ENCODE assay signal across 8 cellular contexts in genomic region chr1:161132410-161133219, GRCh38. TPM values are rescaled to one million over a fixed set of nuclear protein-coding genes. Genes with fewer than 3 reads are reported as not detected.
DNase-seq lines count a peak whose midpoint lies in the region; ATAC-seq and TF ChIP-seq lines count a peak whose summit lies in the region.

Gene DEDD, minus strand, starts transcription at chr1:161132667. Its CDS starts 8,205 bp downstream, at chr1:161124462.

- POLR2A ChIA-PET in naive thymus-derived CD8-positive, alpha-beta T cell (lab: Charles Lee) = interaction anchor here (0.6 to 3.5 kb wide), 27 partner anchors 8 to 336 kb away, joined by 3 to 26 read pairs (median 5); partner anchors contain the start of genes ARHGAP30, F11R, LY9 and NDUFS2

- H3K9me2 ChIP-seq in GM23338 (ENCODE audit: insufficient read depth) = no peaks in the 10 kb centered on the region; the same call in 1 of the 2 replicates

- H2AFZ ChIP-seq in GM23338 = peak within 1 kb of the TSS; percentile 87
- H2AFZ ChIP-seq in fibroblast of lung (ENCODE audit: low read length) = peak within 1 kb of the TSS; percentile 90

- H3K27me3 ChIP-seq in GM23338 (ENCODE audit: insufficient read depth) = no peaks in the 10 kb centered on the region
- H3K27me3 ChIP-seq in fibroblast of lung (ENCODE audit: control insufficient read depth, insufficient read depth, low read length) = no peaks in the 10 kb centered on the region

- H3F3A ChIP-seq in GM23338 (replicated peaks; ENCODE audit: low read depth) = peaks cover 19% of the 10 kb centered on the region

- peaks cover 16% of the 10 kb centered on the region for H3K36me3 Mint-ChIP-seq in GM23338 (ENCODE audit: low read depth)
- H3K36me3 Mint-ChIP-seq in naive thymus-derived CD8-positive, alpha-beta T cell = peaks cover 0 to 16% (median 0%) of the 10 kb centered on the region in 3 donors

- H3K4me1 ChIP-seq in GM23338 (ENCODE audit: insufficient read depth) (peaks cover 29% of the 10 kb centered on the region), fibroblast of lung (ENCODE audit: control insufficient read depth, extremely low read depth, insufficient read depth, low read length) (peaks cover 3% of the 10 kb centered on the region)

- H3K4me1 Mint-ChIP-seq in GM23338 = peaks cover 23% of the 10 kb centered on the region
- peaks cover 33 to 62% (median 55%) of the 10 kb centered on the region in 4 donors for H3K4me1 Mint-ChIP-seq in naive thymus-derived CD8-positive, alpha-beta T cell

- H3K27ac ChIP-seq in GM23338 (ENCODE audit: low read depth) = peak within 1 kb of the TSS; percentile 97
- H3K27ac ChIP-seq in fibroblast of lung (ENCODE audit: insufficient read depth, low read length) = peak within 1 kb of the TSS; percentile 83

- DNase-seq in EH (ENCODE audit: low read depth) (peak; percentile 98), GM23338 (ENCODE audit: low spot score) (peak; percentile 97), LHCN-M2 (ENCODE audit: low read depth) (peak; percentile 97), RPMI8226 (peak; percentile 95), fibroblast of lung (ENCODE audit: low read depth in 2 of 2) (peak; percentile 96 to 97)
- DNase-seq in activated T-helper 1 cell treated with anti-CD3 and anti-CD28 coated beads, Interleukin-2, amount 50 U/mL, for 16 hours (ENCODE audit: low read depth in 1 of 2, low spot score in 1 of 2) = peak; percentile 68 to 85
- peak; percentile 74 to 95 (median 88) for DNase-seq in naive thymus-derived CD8-positive, alpha-beta T cell
- peak; percentile 92 for DNase-seq in stimulated activated naive CD4-positive, alpha-beta T cell treated with Interleukin-2 at 50 U/mL for 16 hours (lab: John Stamatoyannopoulos, UW)

- H3K79me2 ChIP-seq in GM23338 (replicated peaks; ENCODE audit: insufficient read depth) (peaks cover 69% of the 10 kb centered on the region), fibroblast of lung (ENCODE audit: control insufficient read depth, insufficient read depth, low read length) (peaks cover 46% of the 10 kb centered on the region)

- peak; percentile 88 for ATAC-seq in GM23338
- peak; percentile 95 for ATAC-seq in naive thymus-derived CD8-positive, alpha-beta T cell

- H3K4me3 ChIP-seq in GM23338 (peak within 1 kb of the TSS; percentile 77), fibroblast of lung (replicated peaks in 1 of 4; ENCODE audit: control extremely low read depth in 1 of 4, insufficient read depth in 1 of 4, low read depth in 3 of 4, low read length in 4 of 4) (peak within 1 kb of the TSS; percentile 84 to 99 (median 94))

- H3K9me3 Mint-ChIP-seq in GM23338 = no peaks in the 10 kb centered on the region
- H3K9me3 Mint-ChIP-seq in naive thymus-derived CD8-positive, alpha-beta T cell = no peaks in the 10 kb centered on the region

- H3K4me2 ChIP-seq in GM23338 = peak within 1 kb of the TSS; percentile 87
- H3K4me2 ChIP-seq in fibroblast of lung (ENCODE audit: extremely low read depth, insufficient read depth, low read length) = peak within 1 kb of the TSS; percentile 86

- H3K27ac Mint-ChIP-seq in GM23338 = peak within 1 kb of the TSS; percentile 97
- H3K27ac Mint-ChIP-seq in naive thymus-derived CD8-positive, alpha-beta T cell = peak within 1 kb of the TSS in 2 of 10 donors; percentile 92 to 96

- H3K27me3 Mint-ChIP-seq in GM23338 (ENCODE audit: insufficient read depth, low read depth, poor library complexity) = peaks cover 3% of the 10 kb centered on the region
- H3K27me3 Mint-ChIP-seq in naive thymus-derived CD8-positive, alpha-beta T cell = no peaks in the 10 kb centered on the region

- H3K36me3 ChIP-seq in GM23338 (ENCODE audit: insufficient read depth) = peaks cover 18% of the 10 kb centered on the region
- peaks cover 12% of the 10 kb centered on the region for H3K36me3 ChIP-seq in fibroblast of lung (ENCODE audit: control insufficient read depth, insufficient read depth, low read length)

- H3K9ac ChIP-seq in fibroblast of lung (ENCODE audit: insufficient read depth, low read length) = peak within 1 kb of the TSS; percentile 96

- TF ChIP-seq CTCF in GM23338 (conservative IDR thresholded peaks at IDR 0.05; ENCODE audit: low read depth in 2 of 2) (peak in 1 of 2 experiments; percentile 26; a peak in 2 of 4 replicates), fibroblast of lung (conservative IDR thresholded peaks at IDR 0.05 in 1 of 2, IDR thresholded peaks at IDR 0.05 in 1 of 2; ENCODE audit: low read depth in 1 of 2, low read length in 2 of 2) (no peak)

- H4K20me1 ChIP-seq in GM23338 (replicated peaks; ENCODE audit: insufficient read depth) (no peaks in the 10 kb centered on the region; the same call in none of the 2 replicates), fibroblast of lung (ENCODE audit: control insufficient read depth, extremely low read depth, insufficient read depth, low read length) (no peaks in the 10 kb centered on the region)

- no peak within 1 kb of the TSS; the same call in 2 of the 3 replicates for H3K4me3 Mint-ChIP-seq in GM23338
- no peak within 1 kb of the TSS for H3K4me3 Mint-ChIP-seq in naive thymus-derived CD8-positive, alpha-beta T cell

- no peaks in the 10 kb centered on the region for H3K9me3 ChIP-seq in fibroblast of lung (ENCODE audit: control insufficient read depth, insufficient read depth, low read depth, low read length)

TF ChIP-seq in GM23338, 12 proteins besides CTCF, POLR2A, EP300 and RAD21 (continues in another document):
- TF ChIP-seq ZNF462 (CRISPR knock-in tag; IDR thresholded peaks at IDR 0.05) (no peak), CREB1 (CRISPR knock-in tag; IDR thresholded peaks at IDR 0.05; ENCODE audit: low read depth) (peak; percentile 46), POLR2AphosphoS5 (IDR thresholded peaks at IDR 0.05; ENCODE audit: low read depth) (0 out of 2 replicates have a peak, but pooled peaks have one; percentile 49)

RNA-seq across cellular contexts. Expression of gene DEDD, which starts in this region (rescaled TPM):
- 30.2 and 35.3 TPM in 2 replicates for total RNA-seq in GM23338 (2014; rRNA removed; shearing (Covaris generic))
- 20.7 and 22.8 TPM in 2 replicates for polyA plus RNA-seq in GM23338 (2016; fragmentation: Nextera tagmentation; extraction: Ambion mirVana)
- 27.7 and 29.6 TPM in 2 replicates for total RNA-seq in LHCN-M2 (2014; rRNA removed)
- polyA plus RNA-seq in LHCN-M2 (2012) = 29.1 TPM
- total RNA-seq in fibroblast of lung = 15.4 and 21.6 TPM in 2 replicates
- 40.0 and 40.3 TPM in 2 replicates for polyA plus RNA-seq in fibroblast of lung
- 26.9 and 28.8 TPM in 2 replicates for polyA plus RNA-seq in fibroblast of lung (2012)
- 72.7 and 118 TPM in 2 replicates for polyA minus RNA-seq in fibroblast of lung (ENCODE audit: low replicate concordance)
- total RNA-seq in naive thymus-derived CD8-positive, alpha-beta T cell = 10 to 100 TPM; 35.3 to 38.6 TPM
- 10 to 100 TPM; 29.0 to 35.4 (median 29.3) TPM for polyA plus RNA-seq in naive thymus-derived CD8-positive, alpha-beta T cell

Comparison
In these comparisons a context has a peak if more than half of its experiments do, and no peak if none do; other contexts are left out.
1. Peak in every context shown above with its lines: DNase-seq, ATAC-seq, H3K4me3 ChIP-seq and H3K27ac ChIP-seq.